9 cellular contexts compared by ENCODE assay signal in genomic region chr10:28587970-28588290, GRCh38. TPM values are rescaled to one million over a fixed set of nuclear protein-coding genes. Genes with fewer than 3 reads are reported as not detected.
DNase-seq lines count a peak whose midpoint lies in the region; ATAC-seq and TF ChIP-seq lines count a peak whose summit lies in the region.
"Had no signal": no experiment of that assay in that cellular context is flagged by ENCODE, and none has a peak within 500 bp of the region (broad histone marks: within the 10 kb centered on the region; RNA-seq: fewer than 3 reads in every experiment).

No MANE protein-coding gene starts in this region.

- H3K9me3 ChIP-seq in endodermal cell (ENCODE audit: control insufficient read depth, low read length) (no peaks in the 10 kb centered on the region), mucosa of descending colon (no peaks in the 10 kb centered on the region)

- H3K4me3 Mint-ChIP-seq in endodermal cell = no peak overlapping the region
- H3K4me3 Mint-ChIP-seq: activated T-cell treated with anti-CD3 and anti-CD28 coated beads, Interleukin-2, amount 50 U/mL, for 4 hours had no signal

- H3K4me3 ChIP-seq in endodermal cell (ENCODE audit: low read length) = no peak overlapping the region
- H3K4me3 ChIP-seq in mucosa of descending colon = no peak overlapping the region

- peak overlapping the region; percentile 26 for H3K27ac Mint-ChIP-seq in endodermal cell

- H3K9ac ChIP-seq in endodermal cell (ENCODE audit: extremely low read depth, low read length, poor library complexity, severe bottlenecking) = no peak overlapping the region

- no peak overlapping the region for H3K27ac ChIP-seq in endodermal cell (ENCODE audit: low read depth, low read length)

- H3K9me3 Mint-ChIP-seq in endodermal cell = no peaks in the 10 kb centered on the region
- H3K9me3 Mint-ChIP-seq: activated T-cell treated with anti-CD3 and anti-CD28 coated beads, Interleukin-2, amount 50 U/mL, for 4 hours had no signal

- DNase-seq in AG08395 (ENCODE audit: low spot score) (peak; percentile 49), MV-4-11 (lab: John Stamatoyannopoulos, UW) (peak; percentile 13), endodermal cell (no peak), mucosa of descending colon (no peak), KG1 (lab: John Stamatoyannopoulos, UW) (no peak), mucosa of gallbladder (ENCODE audit: low spot score) (no peak)
- DNase-seq in NK-92 treated with Interleukin-12 subunit alpha and Interleukin-12 subunit beta, amount 100 ng/mL, for 24 hours (lab: John Stamatoyannopoulos, UW) = no peak
- DNase-seq: activated T-cell treated with anti-CD3 and anti-CD28 coated beads, Interleukin-2, amount 50 U/mL, for 4 hours had no signal

- H3K27me3 ChIP-seq in endodermal cell (ENCODE audit: control insufficient read depth, insufficient read depth, low read length, poor library complexity, severe bottlenecking) = no peaks in the 10 kb centered on the region

- no peaks in the 10 kb centered on the region for H3K27me3 Mint-ChIP-seq in endodermal cell (ENCODE audit: insufficient read depth)

- peaks cover 6% of the 10 kb centered on the region for H3K4me1 ChIP-seq in endodermal cell (ENCODE audit: control insufficient read depth, insufficient read depth, low read length)
- peaks cover 7% of the 10 kb centered on the region for H3K4me1 ChIP-seq in mucosa of descending colon (ENCODE audit: low read depth)

- H3K4me1 Mint-ChIP-seq in endodermal cell = peaks cover 38% of the 10 kb centered on the region

- TF ChIP-seq CTCF in endodermal cell (conservative IDR thresholded peaks at IDR 0.05) = no peak
- TF ChIP-seq CTCF in mucosa of descending colon (IDR thresholded peaks at IDR 0.05) = no peak

- peaks cover 97% of the 10 kb centered on the region for H3K36me3 ChIP-seq in endodermal cell (ENCODE audit: control insufficient read depth, insufficient read depth, low read length)
- no peaks in the 10 kb centered on the region for H3K36me3 ChIP-seq in mucosa of descending colon (ENCODE audit: low read depth)

- intact Hi-C loops in mucosa of descending colon (cut with DNase I, micrococcal nuclease) = no loop called here

- ATAC-seq in mucosa of descending colon (peak; percentile 88), HG03135 (IDR thresholded peaks at IDR 0.05; ENCODE audit: unreplicated experiment) (no peak)
- ATAC-seq: activated T-cell treated with anti-CD3 and anti-CD28 coated beads, Interleukin-2, amount 50 U/mL, for 4 hours had no signal

- peaks cover 71% of the 10 kb centered on the region for H3K36me3 Mint-ChIP-seq in endodermal cell (ENCODE audit: low read depth)

- WGBS in endodermal cell (ENCODE audit: insufficient coverage in 1 of 2, insufficient read length in 1 of 2), 2 experiments = 100% methylated on average over 1 of the region's 1 CpG; no CpG with 5 or more reads in 1 of the 2 experiments

RNA-seq across cellular contexts. Expression of gene WAC, which starts 55.0 kb away (rescaled TPM):
- total RNA-seq in endodermal cell (100 to 1,000 TPM; 133 TPM), mucosa of descending colon (100 to 1,000 TPM in 2 of 3 donors, 10 to 100 TPM in 1; 85.7 to 212 (median 111) TPM), mucosa of gallbladder (119 TPM)
- 148 TPM for polyA plus RNA-seq in endodermal cell (2013, experiment 1 of 2)
- 145 TPM for polyA plus RNA-seq in endodermal cell (2013, experiment 2 of 2)

Comparison
In these comparisons a context has a peak if more than half of its experiments do, and no peak if none do; other contexts are left out.
1. DNase-seq: peak in AG08395 (single experiment) and MV-4-11 (single experiment); none in endodermal cell (single experiment), mucosa of descending colon (0 of 3), KG1 (single experiment), NK-92 treated with Interleukin-12 subunit alpha and Interleukin-12 subunit beta, amount 100 ng/mL, for 24 hours (single experiment) and mucosa of gallbladder (single experiment).